Comparison of ENCODE assay signal across 10 cellular contexts in genomic region chr22:45450931-45451651, GRCh38. TPM values are rescaled to one million over a fixed set of nuclear protein-coding genes. Genes with fewer than 3 reads are reported as not detected.
A peak's percentile ranks its signal among the peaks of the same experiment; 100 is the strongest.
DNase-seq lines count a peak whose midpoint lies in the region; ATAC-seq and TF ChIP-seq lines count a peak whose summit lies in the region.
"Had no signal": no experiment of that assay in that cellular context is flagged by ENCODE, and none has a peak within 500 bp of the region (broad histone marks: within the 10 kb centered on the region; RNA-seq: fewer than 3 reads in every experiment).

No MANE protein-coding gene starts in this region.

- H3K4me1 ChIP-seq in osteoblast (ENCODE audit: insufficient read depth, low read length) (peaks cover 33% of the 10 kb centered on the region), aorta (ENCODE audit: control insufficient read depth in 1 of 2, insufficient read depth in 2 of 2, low read length in 2 of 2) (peaks cover 0 to 1% of the 10 kb centered on the region in 2 donors), H9 (ENCODE audit: insufficient read depth, low read length) (no peaks in the 10 kb centered on the region)

- no peak overlapping the region for H2BK20ac ChIP-seq in H9 (ENCODE audit: low read depth, low read length, poor library complexity, severe bottlenecking)

- TF ChIP-seq CTCF in natural killer cell (IDR thresholded peaks at IDR 0.05) (no peak), osteoblast (IDR thresholded peaks at IDR 0.05; ENCODE audit: extremely low read depth, low read depth, low read length) (no peak), H9 (conservative IDR thresholded peaks at IDR 0.05) (no peak)

- no peak overlapping the region for H3K9ac ChIP-seq in H9 (ENCODE audit: extremely low read depth, insufficient read length, low read length)

- no peaks in the 10 kb centered on the region for H3K79me2 ChIP-seq in osteoblast (ENCODE audit: insufficient read depth, low read length)
- H3K79me2 ChIP-seq in H9 (ENCODE audit: insufficient read depth, low read length): no peaks in the 10 kb centered on the region

- H3K14ac ChIP-seq in H9 (ENCODE audit: insufficient read depth, low read length): no peak overlapping the region

- no peak overlapping the region for H3K56ac ChIP-seq in H9 (ENCODE audit: insufficient read length, low read depth, low read length)

- no peak overlapping the region for H4K91ac ChIP-seq in H9 (ENCODE audit: insufficient read length, low read depth, low read length)

- DNase-seq in natural killer cell treated with Interleukin-12 subunit alpha and Interleukin-12 subunit beta and Interleukin-15 and Interleukin-18, amount 100 ng/mL, for 72 hours (ENCODE audit: low spot score): peak; percentile 12
- DNase-seq in natural killer cell (no peak), fibroblast of peridontal ligament (ENCODE audit: extremely low read depth) (peak; percentile 100), osteoblast (ENCODE audit: insufficient read length, low spot score, missing footprints) (peak; percentile 95), aorta (no peak), H9 (no peak)
- DNase-seq in activated naive CD4-positive, alpha-beta T cell treated with Interleukin-2 at 50 U/mL for 16 hours: no peak
- no peak for DNase-seq in stimulated activated CD4-positive, alpha-beta T cell treated with anti-CD3 and anti-CD28 coated beads, Interleukin-4, amount 100 ng/mL, for 24 hours
- DNase-seq: RPMI8226 had no signal

- peak overlapping the region; percentile 4 for H2AFZ ChIP-seq in osteoblast (ENCODE audit: low read length)
- no peak overlapping the region for H2AFZ ChIP-seq in H9 (ENCODE audit: low read length)
- H2AFZ ChIP-seq: GM23338 had no signal

- no peak for ATAC-seq in natural killer cell treated with Interleukin-12 subunit alpha and Interleukin-12 subunit beta and Interleukin-15 and Interleukin-18, amount 100 ng/mL, for 72 hours
- no peak for ATAC-seq in natural killer cell
- peak; percentile 70 for ATAC-seq in aorta (ENCODE audit: low FRiP score)
- ATAC-seq: GM23338 had no signal

- no peaks in the 10 kb centered on the region for H3K36me3 ChIP-seq in osteoblast (ENCODE audit: insufficient read depth, low read length)
- no peaks in the 10 kb centered on the region for H3K36me3 ChIP-seq in aorta (ENCODE audit: control insufficient read depth in 1 of 2, insufficient read depth in 2 of 2, low read length in 1 of 2)

- no peaks in the 10 kb centered on the region for H3K27me3 ChIP-seq in osteoblast (ENCODE audit: insufficient read depth, low read length)
- H3K27me3 ChIP-seq in aorta (ENCODE audit: control insufficient read depth in 1 of 2, insufficient read depth in 2 of 2, low read length in 1 of 2): no peaks in the 10 kb centered on the region
- H3K27me3 ChIP-seq in H9 (ENCODE audit: insufficient read depth, low read length): no peaks in the 10 kb centered on the region

- H3K27ac ChIP-seq in osteoblast (ENCODE audit: low read depth, low read length) (peak overlapping the region; percentile 36), aorta (ENCODE audit: low read depth in 1 of 2, low read length in 2 of 2) (peak overlapping the region in 1 of 2 donors; percentile 11), H9 (ENCODE audit: insufficient read length, low read depth, low read length) (no peak overlapping the region)

- H2BK5ac ChIP-seq in H9 (ENCODE audit: insufficient read length, low read length): no peak overlapping the region

- H3K9me3 Mint-ChIP-seq in natural killer cell treated with Interleukin-12 subunit alpha and Interleukin-12 subunit beta and Interleukin-15 and Interleukin-18, amount 100 ng/mL, for 72 hours: no peaks in the 10 kb centered on the region
- no peaks in the 10 kb centered on the region for H3K9me3 Mint-ChIP-seq in natural killer cell
- no peaks in the 10 kb centered on the region for H3K9me3 Mint-ChIP-seq in H9
- H3K9me3 Mint-ChIP-seq: GM23338 had no signal

- H3K4me3 Mint-ChIP-seq in natural killer cell treated with Interleukin-12 subunit alpha and Interleukin-12 subunit beta and Interleukin-15 and Interleukin-18, amount 100 ng/mL, for 72 hours: no peak overlapping the region
- H3K4me3 Mint-ChIP-seq in natural killer cell (no peak overlapping the region), H9 (no peak overlapping the region)
- H3K4me3 Mint-ChIP-seq: GM23338 had no signal

- H3K9me3 ChIP-seq in osteoblast (ENCODE audit: low read depth, low read length): no peaks in the 10 kb centered on the region
- H3K9me3 ChIP-seq in aorta (ENCODE audit: control insufficient read depth, low read length): no peaks in the 10 kb centered on the region
- H3K9me3 ChIP-seq in H9 (ENCODE audit: control insufficient read depth, low read depth, low read length): no peaks in the 10 kb centered on the region

- no peak overlapping the region for H3K27ac Mint-ChIP-seq in natural killer cell treated with Interleukin-12 subunit alpha and Interleukin-12 subunit beta and Interleukin-15 and Interleukin-18, amount 100 ng/mL, for 72 hours
- H3K27ac Mint-ChIP-seq in natural killer cell: no peak overlapping the region
- H3K27ac Mint-ChIP-seq in H9: peak overlapping the region in 1 of 3 experiments; percentile 63; a peak in 1 of 7 replicates
- H3K27ac Mint-ChIP-seq: GM23338 had no signal

- 38 to 53% methylated on average over 11 of the region's 11 CpGs for WGBS in aorta, 2 donors
- WGBS in H9 (ENCODE audit: extremely low coverage, insufficient read length, low lambda C conversion rate): no CpG with 5 or more reads among the region's 11 CpGs

- no peak overlapping the region for H2BK15ac ChIP-seq in H9 (ENCODE audit: low read depth, low read length)

- H2AK5ac ChIP-seq in H9 (ENCODE audit: insufficient read length, low read length): no peak overlapping the region

- no peaks in the 10 kb centered on the region for H3K4me1 Mint-ChIP-seq in natural killer cell treated with Interleukin-12 subunit alpha and Interleukin-12 subunit beta and Interleukin-15 and Interleukin-18, amount 100 ng/mL, for 72 hours (ENCODE audit: low read depth in 2 of 2)
- H3K4me1 Mint-ChIP-seq in natural killer cell: no peaks in the 10 kb centered on the region
- H3K4me1 Mint-ChIP-seq in H9: no peaks in the 10 kb centered on the region
- H3K4me1 Mint-ChIP-seq: GM23338 had no signal

- H3K23me2 ChIP-seq in H9 (ENCODE audit: insufficient read length, low read depth, low read length, poor library complexity, severe bottlenecking): no peaks in the 10 kb centered on the region

- no peak overlapping the region for H3K23ac ChIP-seq in H9 (ENCODE audit: insufficient read length, low read depth, low read length)

- intact Hi-C loops in natural killer cell (cut with micrococcal nuclease): no loop called here
- intact Hi-C loops in aorta (cut with DNase I): no loop called here

- H4K8ac ChIP-seq in H9 (replicated peaks; ENCODE audit: insufficient read length, low read depth, low read length): no peak overlapping the region

- H3K18ac ChIP-seq in H9 (ENCODE audit: insufficient read length, low read depth, low read length): no peak overlapping the region

- H2BK12ac ChIP-seq in H9 (ENCODE audit: insufficient read length, low read depth, low read length): no peak overlapping the region

- no peak overlapping the region for H3K4ac ChIP-seq in H9 (ENCODE audit: low read depth, low read length)

- H2BK120ac ChIP-seq in H9 (ENCODE audit: low read depth, low read length, poor library complexity, severe bottlenecking): no peak overlapping the region

- H4K5ac ChIP-seq in H9 (ENCODE audit: insufficient read length, low read depth, low read length): no peak overlapping the region

- H3K79me1 ChIP-seq in H9 (ENCODE audit: insufficient read depth, low read depth, low read length, poor library complexity, severe bottlenecking): no peaks in the 10 kb centered on the region

- H4K20me1 ChIP-seq in osteoblast (ENCODE audit: insufficient read depth, low read length) (no peaks in the 10 kb centered on the region), H9 (ENCODE audit: control insufficient read depth, insufficient read depth, insufficient read length) (no peaks in the 10 kb centered on the region)

- H3K27me3 Mint-ChIP-seq in natural killer cell treated with Interleukin-12 subunit alpha and Interleukin-12 subunit beta and Interleukin-15 and Interleukin-18, amount 100 ng/mL, for 72 hours: peaks cover 0 to 10% of the 10 kb centered on the region in 2 donors
- H3K27me3 Mint-ChIP-seq in natural killer cell (ENCODE audit: low read depth in 2 of 2) (peaks cover 7 to 8% of the 10 kb centered on the region in 2 donors), H9 (ENCODE audit: low read depth) (peaks cover 9% of the 10 kb centered on the region)

- H3T11ph ChIP-seq in H9 (ENCODE audit: low read length): no peak overlapping the region

- peak overlapping the region; percentile 46 for H3K4me2 ChIP-seq in osteoblast (ENCODE audit: insufficient read depth, low read length)
- H3K4me2 ChIP-seq in H9 (ENCODE audit: insufficient read depth, insufficient read length, low read length): no peak overlapping the region
- H3K4me2 ChIP-seq: GM23338 had no signal

- H3K4me3 ChIP-seq in osteoblast (ENCODE audit: insufficient read depth, low read length): no peak overlapping the region
- H3K4me3 ChIP-seq in aorta (ENCODE audit: low read length in 2 of 2): no peak overlapping the region
- H3K4me3 ChIP-seq: GM23338 had no signal

- H3K36me3 Mint-ChIP-seq in natural killer cell treated with Interleukin-12 subunit alpha and Interleukin-12 subunit beta and Interleukin-15 and Interleukin-18, amount 100 ng/mL, for 72 hours: no peaks in the 10 kb centered on the region
- H3K36me3 Mint-ChIP-seq in natural killer cell: no peaks in the 10 kb centered on the region
- H3K36me3 Mint-ChIP-seq in H9 (ENCODE audit: insufficient read depth in 1 of 3, low read depth in 3 of 3): no peaks in the 10 kb centered on the region

RNA-seq across cellular contexts. Expression of gene RIBC2, which starts 37.6 kb away (rescaled TPM):
- 1 to 10 TPM; 1.2 to 4.1 TPM for total RNA-seq in natural killer cell treated with Interleukin-12 subunit alpha and Interleukin-12 subunit beta and Interleukin-15 and Interleukin-18, amount 100 ng/mL, for 72 hours
- total RNA-seq in natural killer cell: under 1 TPM in 2 of 3 donors, not detected in 1; 0.38 to 0.86 TPM
- total RNA-seq in osteoblast: 0.88 TPM in 1 of 2 replicates, not detected in the other
- total RNA-seq in aorta: 1 to 10 TPM in 1 of 2 donors, under 1 TPM in 1; 0.55 to 1.2 TPM
- under 1 TPM in 1 of 2 donors, not detected in 1; 0.31 TPM for polyA plus RNA-seq in aorta
- 3.3 and 4.1 TPM in 2 replicates for total RNA-seq in H9 (2021)

RNA-seq across cellular contexts. Expression of gene SMC1B, which starts 37.7 kb away (rescaled TPM):
- total RNA-seq in natural killer cell treated with Interleukin-12 subunit alpha and Interleukin-12 subunit beta and Interleukin-15 and Interleukin-18, amount 100 ng/mL, for 72 hours: under 1 TPM; 0.07 to 0.14 TPM
- total RNA-seq in natural killer cell: under 1 TPM in 2 of 3 donors, not detected in 1; 0.07 to 0.09 TPM
- total RNA-seq in osteoblast: not detected in 2 replicates
- not detected for total RNA-seq in aorta
- polyA plus RNA-seq in aorta: not detected
- 0.11 TPM in 1 of 2 replicates, not detected in the other for total RNA-seq in H9 (2021)
- total RNA-seq: GM23338 had no signal

RNA-seq across cellular contexts. Expression of gene FBLN1, which starts 51.6 kb away (rescaled TPM):
- not detected for total RNA-seq in natural killer cell treated with Interleukin-12 subunit alpha and Interleukin-12 subunit beta and Interleukin-15 and Interleukin-18, amount 100 ng/mL, for 72 hours
- total RNA-seq in natural killer cell (under 1 TPM in 1 of 3 donors, not detected in 2; 0.58 TPM), osteoblast (88.3 and 122 TPM in 2 replicates), aorta (1,000 to 10,000 TPM in 1 of 2 donors, 100 to 1,000 TPM in 1; 500 to 1,512 TPM), H9 (2021) (137 and 140 TPM in 2 replicates)
- 100 to 1,000 TPM in 1 of 2 donors, 10 to 100 TPM in 1; 48.1 to 283 TPM for polyA plus RNA-seq in aorta

Comparison
In these comparisons a context has a peak if more than half of its experiments do, and no peak if none do; other contexts are left out.
1. DNase-seq: peak in natural killer cell treated with Interleukin-12 subunit alpha and Interleukin-12 subunit beta and Interleukin-15 and Interleukin-18, amount 100 ng/mL, for 72 hours (single experiment), fibroblast of peridontal ligament (single experiment) and osteoblast (single experiment); none in natural killer cell (single experiment), aorta (0 of 2), H9 (single experiment), activated naive CD4-positive, alpha-beta T cell treated with Interleukin-2 at 50 U/mL for 16 hours (single experiment) and stimulated activated CD4-positive, alpha-beta T cell treated with anti-CD3 and anti-CD28 coated beads, Interleukin-4, amount 100 ng/mL, for 24 hours (single experiment).
2. RNA of gene FBLN1, which starts 51.6 kb away (total RNA-seq): 500 to 1,512 TPM in aorta, 137 to 140 TPM in H9 and 88.3 to 122 TPM in osteoblast; 0.58 TPM in natural killer cell and not detected in natural killer cell treated with Interleukin-12 subunit alpha and Interleukin-12 subunit beta and Interleukin-15 and Interleukin-18, amount 100 ng/mL, for 72 hours; every median in the first group is over 10 times any median in the second.